Comparison of ENCODE assay signal across 15 cellular contexts in the genomic region with DNA sequence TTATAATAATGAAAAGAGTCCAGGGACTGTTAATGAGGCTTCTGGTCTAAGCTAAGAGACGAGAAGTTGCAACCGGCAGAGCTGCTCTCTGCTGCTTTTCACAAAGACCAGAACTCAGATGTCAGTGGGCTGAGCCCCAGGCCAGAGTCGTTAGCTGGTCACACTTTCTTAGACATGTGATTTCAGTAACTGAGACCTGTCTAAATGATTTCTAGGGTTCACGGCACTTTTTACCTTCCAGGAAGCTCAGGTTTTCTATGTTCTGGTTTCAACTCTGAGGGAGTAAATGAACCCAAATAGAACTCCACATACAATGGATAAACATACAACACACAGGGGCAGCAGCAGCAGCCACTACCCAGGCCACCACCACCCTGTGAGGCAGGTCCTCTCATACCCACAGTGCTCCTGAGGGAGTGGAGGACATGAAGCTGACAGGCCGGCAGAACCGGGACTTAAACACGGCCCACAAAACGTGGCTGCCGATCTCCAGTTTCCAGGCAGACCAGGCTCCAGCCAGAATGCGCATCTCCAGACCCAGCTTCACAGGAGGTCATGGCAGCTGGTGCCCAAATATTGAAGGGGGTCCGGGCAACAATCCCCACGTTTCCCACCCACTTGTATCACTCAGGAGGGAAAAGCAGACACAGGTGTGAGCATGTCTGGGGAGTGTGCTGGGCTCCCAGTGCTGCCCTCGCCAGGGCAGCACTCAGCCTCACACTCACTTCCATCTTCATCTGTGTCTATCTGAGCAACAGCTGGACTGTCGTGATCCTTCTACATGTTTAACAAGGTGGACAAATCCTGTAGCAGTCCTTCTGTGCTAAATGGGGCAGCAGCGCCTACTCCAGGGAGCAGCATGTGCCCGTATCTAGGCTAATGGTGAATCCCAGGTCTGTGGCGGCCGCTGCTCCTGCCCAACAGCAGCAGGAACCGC. TPM values are rescaled to one million over a fixed set of nuclear protein-coding genes. Genes with fewer than 3 reads are reported as not detected.
DNase-seq lines count a peak whose midpoint lies in the region; ATAC-seq and TF ChIP-seq lines count a peak whose summit lies in the region.
"Had no signal": no experiment of that assay in that cellular context is flagged by ENCODE, and none has a peak within 500 bp of the region (broad histone marks: within the 10 kb centered on the region; RNA-seq: fewer than 3 reads in every experiment).

No MANE protein-coding gene starts in this region.

- H3K4me3 ChIP-seq in choroid plexus epithelial cell (ENCODE audit: low read depth, low read length), result no peak overlapping the region
- H3K4me3 ChIP-seq: Peyer's patch had no signal

- peaks cover 87% of the 10 kb centered on the region for H3K36me3 Mint-ChIP-seq in nephron progenitor cell (ENCODE audit: low read depth)
- H3K36me3 Mint-ChIP-seq in glutamatergic neuron (ENCODE audit: unreplicated experiment), result no peaks in the 10 kb centered on the region

- ATAC-seq in stimulated activated naive CD8-positive, alpha-beta T cell treated with anti-CD3 and anti-CD28 coated beads, Interleukin-15, Interleukin-2, amounts not matched to agents 100 U/mL and 50 U/mL, for 24 hours, result peak; percentile 39
- ATAC-seq in stimulated activated naive CD8-positive, alpha-beta T cell treated with anti-CD3 and anti-CD28 coated beads, Interleukin-15, amount 100 ng/mL, for 72 hours, result no peak
- ATAC-seq in HG03108 (IDR thresholded peaks at IDR 0.05; ENCODE audit: unreplicated experiment) (no peak), GM19023 (IDR thresholded peaks at IDR 0.05; ENCODE audit: unreplicated experiment) (no peak)

- peak overlapping the region in 1 of 2 donors; percentile 22 for H3K27ac Mint-ChIP-seq in stimulated activated naive CD8-positive, alpha-beta T cell treated with anti-CD3 and anti-CD28 coated beads, Interleukin-15, amount 100 ng/mL, for 72 hours
- H3K27ac Mint-ChIP-seq in nephron progenitor cell (peak overlapping the region; percentile 68), glutamatergic neuron (ENCODE audit: unreplicated experiment) (no peak overlapping the region)

- DNase-seq in stimulated activated naive CD8-positive, alpha-beta T cell treated with anti-CD3 and anti-CD28 coated beads, Interleukin-15, Interleukin-2, amounts not matched to agents 100 U/mL and 50 U/mL, for 24 hours, result no peak
- no peak for DNase-seq in stimulated activated naive CD8-positive, alpha-beta T cell treated with anti-CD3 and anti-CD28 coated beads, Interleukin-15, amount 100 ng/mL, for 72 hours
- DNase-seq in choroid plexus epithelial cell (ENCODE audit: low read depth), result no peak
- DNase-seq in nephron progenitor cell, result no peak
- no peak for DNase-seq in glutamatergic neuron
- DNase-seq: GOT3, IMR-90, Kasumi-1, MM.1S, NCI-H1092 treated with DMSO at 0.1 percent for 48 hours, NCI-H2081 treated with DMSO at 0.1 percent for 48 hours, Peyer's patch, SHP77 treated with DMSO at 0.1 percent for 48 hours had no signal

- no peaks in the 10 kb centered on the region for H3K9me3 Mint-ChIP-seq in stimulated activated naive CD8-positive, alpha-beta T cell treated with anti-CD3 and anti-CD28 coated beads, Interleukin-15, amount 100 ng/mL, for 72 hours
- H3K9me3 Mint-ChIP-seq in nephron progenitor cell (no peaks in the 10 kb centered on the region), glutamatergic neuron (ENCODE audit: unreplicated experiment) (no peaks in the 10 kb centered on the region)

- no peaks in the 10 kb centered on the region for H3K4me1 Mint-ChIP-seq in stimulated activated naive CD8-positive, alpha-beta T cell treated with anti-CD3 and anti-CD28 coated beads, Interleukin-15, amount 100 ng/mL, for 72 hours
- H3K4me1 Mint-ChIP-seq in nephron progenitor cell (no peaks in the 10 kb centered on the region), glutamatergic neuron (ENCODE audit: low read depth, unreplicated experiment) (no peaks in the 10 kb centered on the region)

- H3K27me3 Mint-ChIP-seq in stimulated activated naive CD8-positive, alpha-beta T cell treated with anti-CD3 and anti-CD28 coated beads, Interleukin-15, amount 100 ng/mL, for 72 hours, result no peaks in the 10 kb centered on the region
- H3K27me3 Mint-ChIP-seq in nephron progenitor cell (ENCODE audit: low read depth, poor library complexity), result no peaks in the 10 kb centered on the region
- peaks cover 4% of the 10 kb centered on the region for H3K27me3 Mint-ChIP-seq in glutamatergic neuron (ENCODE audit: unreplicated experiment)

- no peak overlapping the region for H3K4me3 Mint-ChIP-seq in stimulated activated naive CD8-positive, alpha-beta T cell treated with anti-CD3 and anti-CD28 coated beads, Interleukin-15, amount 100 ng/mL, for 72 hours
- H3K4me3 Mint-ChIP-seq in nephron progenitor cell, result no peak overlapping the region
- no peak overlapping the region for H3K4me3 Mint-ChIP-seq in glutamatergic neuron (ENCODE audit: unreplicated experiment)

- TF ChIP-seq CTCF in choroid plexus epithelial cell (conservative IDR thresholded peaks at IDR 0.05; ENCODE audit: low read depth, low read length) (peak; percentile 4), nephron progenitor cell (IDR thresholded peaks at IDR 0.05) (no peak), glutamatergic neuron (IDR thresholded peaks at IDR 0.05; ENCODE audit: partially characterized antibody, unreplicated experiment) (no peak)

RNA-seq across cellular contexts. Expression of a gene that starts 38.8 kb away (rescaled TPM):
- 160 TPM for total RNA-seq in glutamatergic neuron (ENCODE audit: unreplicated experiment)
